ENCODE assay signal across 10 cellular contexts in genomic region chr2:61443342-61444041, GRCh38. TPM values are rescaled to one million over a fixed set of nuclear protein-coding genes. Genes with fewer than 3 reads are reported as not detected.
DNase-seq lines count a peak whose midpoint lies in the region; ATAC-seq and TF ChIP-seq lines count a peak whose summit lies in the region.
"Had no signal": no experiment of that assay in that cellular context is flagged by ENCODE, and none has a peak within 500 bp of the region (broad histone marks: within the 10 kb centered on the region; RNA-seq: fewer than 3 reads in every experiment).

No MANE protein-coding gene starts in this region.

- no peak overlapping the region for H3K4me3 Mint-ChIP-seq in activated CD4-positive, alpha-beta T cell treated with anti-CD3 and anti-CD28 coated beads for 36 hours
- H3K4me3 Mint-ChIP-seq in stimulated activated naive B cell treated with anti-CD40 and anti-IgM and Interleukin-4, amounts not matched to agents 10 μg/mL and 1 μg/mL and 100 μg/mL, for 72 hours = peak overlapping the region in 1 of 2 donors; percentile 2

- CTCF ChIA-PET in activated CD4-positive, alpha-beta T cell treated with anti-CD3 and anti-CD28 coated beads for 36 hours (lab: Charles Lee) = interaction anchor here (0.9 to 1.5 kb wide), 3 partner anchors 10 to 22 kb away, joined by 3 to 6 read pairs (median 4); no protein-coding TSS in a partner anchor

- no peak overlapping the region for H3K27ac Mint-ChIP-seq in activated CD4-positive, alpha-beta T cell treated with anti-CD3 and anti-CD28 coated beads for 36 hours
- H3K27ac Mint-ChIP-seq in stimulated activated naive B cell treated with anti-CD40 and anti-IgM and Interleukin-4, amounts not matched to agents 10 μg/mL and 1 μg/mL and 100 μg/mL, for 72 hours = peak overlapping the region; percentile 86

- no peak for TF ChIP-seq POLR2A in Peyer's patch (IDR thresholded peaks at IDR 0.05)

- no peaks in the 10 kb centered on the region for H3K27me3 Mint-ChIP-seq in activated CD4-positive, alpha-beta T cell treated with anti-CD3 and anti-CD28 coated beads for 36 hours
- no peaks in the 10 kb centered on the region for H3K27me3 Mint-ChIP-seq in stimulated activated naive B cell treated with anti-CD40 and anti-IgM and Interleukin-4, amounts not matched to agents 10 μg/mL and 1 μg/mL and 100 μg/mL, for 72 hours
- H3K27me3 Mint-ChIP-seq: activated naive CD4-positive, alpha-beta T cell treated with anti-CD3 and anti-CD28 coated beads, Interleukin-2, amount 50 U/mL, for 24 hours had no signal

- WGBS in psoas muscle, 3 donors = 66 to 89% (median 76%) methylated on average over 7 of the region's 7 CpGs
- WGBS in aorta, 2 donors = 85 to 93% methylated on average over 7 of the region's 7 CpGs

- intact Hi-C loops in activated CD4-positive, alpha-beta T cell treated with anti-CD3 and anti-CD28 coated beads for 36 hours (cut with DNase I, micrococcal nuclease) = no loop called here
- intact Hi-C loops in psoas muscle (cut with DNase I) = no loop called here
- intact Hi-C loops in aorta (cut with DNase I) = no loop called here

- H3K4me3 ChIP-seq in Peyer's patch = no peak overlapping the region
- no peak overlapping the region for H3K4me3 ChIP-seq in psoas muscle
- no peak overlapping the region for H3K4me3 ChIP-seq in aorta (ENCODE audit: low read length in 2 of 2)

- H3K27me3 ChIP-seq in Peyer's patch = no peaks in the 10 kb centered on the region
- no peaks in the 10 kb centered on the region for H3K27me3 ChIP-seq in psoas muscle (ENCODE audit: insufficient read depth in 3 of 3, low read length in 2 of 3)
- H3K27me3 ChIP-seq in aorta (ENCODE audit: control insufficient read depth in 1 of 2, insufficient read depth in 2 of 2, low read length in 1 of 2) = no peaks in the 10 kb centered on the region

- H3K27ac ChIP-seq in Peyer's patch (peak overlapping the region in 3 of 4 donors; percentile 1 to 66 (median 54)), psoas muscle (no peak overlapping the region), aorta (ENCODE audit: low read depth in 1 of 2, low read length in 2 of 2) (no peak overlapping the region)
- H3K27ac ChIP-seq: KMS-11 had no signal

- peaks cover 3% of the 10 kb centered on the region for H3K9me3 Mint-ChIP-seq in activated CD4-positive, alpha-beta T cell treated with anti-CD3 and anti-CD28 coated beads for 36 hours (ENCODE audit: low read depth)
- peaks cover 9 to 12% of the 10 kb centered on the region in 2 donors for H3K9me3 Mint-ChIP-seq in stimulated activated naive B cell treated with anti-CD40 and anti-IgM and Interleukin-4, amounts not matched to agents 10 μg/mL and 1 μg/mL and 100 μg/mL, for 72 hours
- H3K9me3 Mint-ChIP-seq: activated naive CD4-positive, alpha-beta T cell treated with anti-CD3 and anti-CD28 coated beads, Interleukin-2, amount 50 U/mL, for 24 hours had no signal

- H3K4me1 ChIP-seq in Peyer's patch (peaks cover 0 to 38% (median 4%) of the 10 kb centered on the region in 4 donors), psoas muscle (peaks cover 62% of the 10 kb centered on the region), aorta (ENCODE audit: control insufficient read depth in 1 of 2, insufficient read depth in 2 of 2, low read length in 2 of 2) (no peaks in the 10 kb centered on the region)

- peaks cover 31% of the 10 kb centered on the region for H3K36me3 Mint-ChIP-seq in activated CD4-positive, alpha-beta T cell treated with anti-CD3 and anti-CD28 coated beads for 36 hours (ENCODE audit: low read depth)
- H3K36me3 Mint-ChIP-seq in stimulated activated naive B cell treated with anti-CD40 and anti-IgM and Interleukin-4, amounts not matched to agents 10 μg/mL and 1 μg/mL and 100 μg/mL, for 72 hours = peaks cover 28 to 47% of the 10 kb centered on the region in 2 donors

- TF ChIP-seq CTCF in Peyer's patch (IDR thresholded peaks at IDR 0.05) (peak in 1 of 6 experiments; percentile 18), psoas muscle (IDR thresholded peaks at IDR 0.05) (no peak)

- H3K9me3 ChIP-seq in Peyer's patch (no peaks in the 10 kb centered on the region), psoas muscle (no peaks in the 10 kb centered on the region), aorta (ENCODE audit: control insufficient read depth, low read length) (no peaks in the 10 kb centered on the region)

- POLR2A ChIA-PET in activated CD4-positive, alpha-beta T cell treated with anti-CD3 and anti-CD28 coated beads for 36 hours (lab: Charles Lee) = no interaction called here

- no peak for DNase-seq in activated CD4-positive, alpha-beta T cell treated with anti-CD3 and anti-CD28 coated beads for 36 hours
- DNase-seq in activated CD4-positive, alpha-beta T cell treated with anti-CD3 and anti-CD28 coated beads, Interleukin-2, amount 50 U/mL, for 48 hours = no peak
- DNase-seq in Peyer's patch (no peak), psoas muscle (no peak), NCI-H82 (lab: John Stamatoyannopoulos, UW) (no peak), aorta (no peak)
- DNase-seq in stimulated activated naive B cell treated with anti-CD40 and anti-IgM and Interleukin-4, amounts not matched to agents 10 μg/mL and 1 μg/mL and 100 μg/mL, for 72 hours = peak; percentile 27

- H3K4me1 Mint-ChIP-seq in activated CD4-positive, alpha-beta T cell treated with anti-CD3 and anti-CD28 coated beads for 36 hours = peaks cover 51% of the 10 kb centered on the region
- H3K4me1 Mint-ChIP-seq in stimulated activated naive B cell treated with anti-CD40 and anti-IgM and Interleukin-4, amounts not matched to agents 10 μg/mL and 1 μg/mL and 100 μg/mL, for 72 hours = peaks cover 36 to 73% of the 10 kb centered on the region in 2 donors

- ATAC-seq in activated CD4-positive, alpha-beta T cell treated with anti-CD3 and anti-CD28 coated beads for 36 hours = peak; percentile 86
- peak; percentile 83 for ATAC-seq in HG03025 (IDR thresholded peaks at IDR 0.05; ENCODE audit: low FRiP score, unreplicated experiment)
- peak; percentile 97 to 98 for ATAC-seq in stimulated activated naive B cell treated with anti-CD40 and anti-IgM and Interleukin-4, amounts not matched to agents 10 μg/mL and 1 μg/mL and 100 μg/mL, for 72 hours (replicated peaks)
- no peak for ATAC-seq in psoas muscle
- ATAC-seq in aorta (ENCODE audit: low FRiP score) = no peak

- H3K36me3 ChIP-seq in Peyer's patch = peaks cover 0 to 3% (median 0%) of the 10 kb centered on the region in 3 donors
- no peaks in the 10 kb centered on the region for H3K36me3 ChIP-seq in psoas muscle (ENCODE audit: insufficient read depth in 1 of 2, low read depth in 1 of 2)
- no peaks in the 10 kb centered on the region for H3K36me3 ChIP-seq in aorta (ENCODE audit: control insufficient read depth in 1 of 2, insufficient read depth in 2 of 2, low read length in 1 of 2)

RNA-seq across cellular contexts. Expression of gene USP34, which starts 27.4 kb away (rescaled TPM):
- 10 to 100 TPM; 63.7 to 67.6 TPM for total RNA-seq in activated CD4-positive, alpha-beta T cell treated with anti-CD3 and anti-CD28 coated beads for 36 hours
- total RNA-seq in Peyer's patch (100 to 1,000 TPM; 148 to 201 (median 172) TPM), psoas muscle (10 to 100 TPM; 49.8 to 71.5 (median 53.7) TPM), aorta (100 to 1,000 TPM; 128 to 146 TPM)
- polyA plus RNA-seq in psoas muscle (10 to 100 TPM; 40.2 to 66.7 (median 56.8) TPM), aorta (10 to 100 TPM; 25.2 to 54.4 TPM)

Comparison
In these comparisons a context has a peak if more than half of its experiments do, and no peak if none do; other contexts are left out.
1. ATAC-seq: peak in activated CD4-positive, alpha-beta T cell treated with anti-CD3 and anti-CD28 coated beads for 36 hours (single experiment), HG03025 (single experiment) and stimulated activated naive B cell treated with anti-CD40 and anti-IgM and Interleukin-4, amounts not matched to agents 10 μg/mL and 1 μg/mL and 100 μg/mL, for 72 hours (2 of 2); none in psoas muscle (0 of 4) and aorta (single experiment).
2. H3K27ac ChIP-seq: peak in Peyer's patch (3 of 4); none in psoas muscle (single experiment) and aorta (0 of 2).